In the genomic region with DNA sequence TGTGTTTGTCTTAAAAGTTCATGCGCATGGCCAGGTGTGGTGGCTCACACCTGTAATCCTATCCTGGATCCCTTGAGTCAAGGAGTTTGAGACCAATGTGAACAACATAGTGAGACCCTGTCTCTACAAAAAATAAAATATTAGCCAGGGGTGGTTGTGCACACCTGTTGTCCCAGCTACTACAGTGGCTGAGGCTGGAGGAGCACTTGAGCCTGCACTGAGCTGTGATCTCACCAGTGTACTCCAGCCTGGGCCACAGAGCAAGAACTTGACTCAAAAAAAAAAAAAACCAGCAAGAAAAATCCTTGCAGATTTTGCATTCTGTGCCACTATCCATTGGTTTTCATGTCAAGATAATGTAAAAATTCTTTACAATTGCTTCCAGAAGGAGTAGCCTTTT, we compare ENCODE assay signal across 1 cellular context.
TF ChIP-seq lines count a peak whose summit lies in the region.

No MANE protein-coding gene starts in this region.

TF ChIP-seq in GM23338, 12 proteins besides CTCF, POLR2A, EP300 and RAD21:
- TF ChIP-seq, protein P1, sequence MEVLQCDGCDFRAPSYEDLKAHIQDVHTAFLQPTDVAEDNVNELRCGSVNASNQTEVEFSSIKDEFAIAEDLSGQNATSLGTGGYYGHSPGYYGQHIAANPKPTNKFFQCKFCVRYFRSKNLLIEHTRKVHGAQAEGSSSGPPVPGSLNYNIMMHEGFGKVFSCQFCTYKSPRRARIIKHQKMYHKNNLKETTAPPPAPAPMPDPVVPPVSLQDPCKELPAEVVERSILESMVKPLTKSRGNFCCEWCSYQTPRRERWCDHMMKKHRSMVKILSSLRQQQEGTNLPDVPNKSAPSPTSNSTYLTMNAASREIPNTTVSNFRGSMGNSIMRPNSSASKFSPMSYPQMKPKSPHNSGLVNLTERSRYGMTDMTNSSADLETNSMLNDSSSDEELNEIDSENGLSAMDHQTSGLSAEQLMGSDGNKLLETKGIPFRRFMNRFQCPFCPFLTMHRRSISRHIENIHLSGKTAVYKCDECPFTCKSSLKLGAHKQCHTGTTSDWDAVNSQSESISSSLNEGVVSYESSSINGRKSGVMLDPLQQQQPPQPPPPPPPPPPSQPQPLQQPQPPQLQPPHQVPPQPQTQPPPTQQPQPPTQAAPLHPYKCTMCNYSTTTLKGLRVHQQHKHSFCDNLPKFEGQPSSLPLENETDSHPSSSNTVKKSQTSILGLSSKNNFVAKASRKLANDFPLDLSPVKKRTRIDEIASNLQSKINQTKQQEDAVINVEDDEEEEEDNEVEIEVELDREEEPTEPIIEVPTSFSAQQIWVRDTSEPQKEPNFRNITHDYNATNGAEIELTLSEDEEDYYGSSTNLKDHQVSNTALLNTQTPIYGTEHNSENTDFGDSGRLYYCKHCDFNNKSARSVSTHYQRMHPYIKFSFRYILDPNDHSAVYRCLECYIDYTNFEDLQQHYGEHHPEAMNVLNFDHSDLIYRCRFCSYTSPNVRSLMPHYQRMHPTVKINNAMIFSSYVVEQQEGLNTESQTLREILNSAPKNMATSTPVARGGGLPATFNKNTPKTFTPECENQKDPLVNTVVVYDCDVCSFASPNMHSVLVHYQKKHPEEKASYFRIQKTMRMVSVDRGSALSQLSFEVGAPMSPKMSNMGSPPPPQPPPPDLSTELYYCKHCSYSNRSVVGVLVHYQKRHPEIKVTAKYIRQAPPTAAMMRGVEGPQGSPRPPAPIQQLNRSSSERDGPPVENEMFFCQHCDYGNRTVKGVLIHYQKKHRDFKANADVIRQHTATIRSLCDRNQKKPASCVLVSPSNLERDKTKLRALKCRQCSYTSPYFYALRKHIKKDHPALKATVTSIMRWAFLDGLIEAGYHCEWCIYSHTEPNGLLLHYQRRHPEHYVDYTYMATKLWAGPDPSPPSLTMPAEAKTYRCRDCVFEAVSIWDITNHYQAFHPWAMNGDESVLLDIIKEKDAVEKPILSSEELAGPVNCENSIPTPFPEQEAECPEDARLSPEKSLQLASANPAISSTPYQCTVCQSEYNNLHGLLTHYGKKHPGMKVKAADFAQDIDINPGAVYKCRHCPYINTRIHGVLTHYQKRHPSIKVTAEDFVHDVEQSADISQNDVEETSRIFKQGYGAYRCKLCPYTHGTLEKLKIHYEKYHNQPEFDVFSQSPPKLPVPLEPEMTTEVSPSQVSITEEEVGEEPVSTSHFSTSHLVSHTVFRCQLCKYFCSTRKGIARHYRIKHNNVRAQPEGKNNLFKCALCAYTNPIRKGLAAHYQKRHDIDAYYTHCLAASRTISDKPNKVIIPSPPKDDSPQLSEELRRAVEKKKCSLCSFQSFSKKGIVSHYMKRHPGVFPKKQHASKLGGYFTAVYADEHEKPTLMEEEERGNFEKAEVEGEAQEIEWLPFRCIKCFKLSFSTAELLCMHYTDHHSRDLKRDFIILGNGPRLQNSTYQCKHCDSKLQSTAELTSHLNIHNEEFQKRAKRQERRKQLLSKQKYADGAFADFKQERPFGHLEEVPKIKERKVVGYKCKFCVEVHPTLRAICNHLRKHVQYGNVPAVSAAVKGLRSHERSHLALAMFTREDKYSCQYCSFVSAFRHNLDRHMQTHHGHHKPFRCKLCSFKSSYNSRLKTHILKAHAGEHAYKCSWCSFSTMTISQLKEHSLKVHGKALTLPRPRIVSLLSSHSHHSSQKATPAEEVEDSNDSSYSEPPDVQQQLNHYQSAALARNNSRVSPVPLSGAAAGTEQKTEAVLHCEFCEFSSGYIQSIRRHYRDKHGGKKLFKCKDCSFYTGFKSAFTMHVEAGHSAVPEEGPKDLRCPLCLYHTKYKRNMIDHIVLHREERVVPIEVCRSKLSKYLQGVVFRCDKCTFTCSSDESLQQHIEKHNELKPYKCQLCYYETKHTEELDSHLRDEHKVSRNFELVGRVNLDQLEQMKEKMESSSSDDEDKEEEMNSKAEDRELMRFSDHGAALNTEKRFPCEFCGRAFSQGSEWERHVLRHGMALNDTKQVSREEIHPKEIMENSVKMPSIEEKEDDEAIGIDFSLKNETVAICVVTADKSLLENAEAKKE (CRISPR knock-in tag; IDR thresholded peaks at IDR 0.05): no peak
- TF ChIP-seq, protein P2, sequence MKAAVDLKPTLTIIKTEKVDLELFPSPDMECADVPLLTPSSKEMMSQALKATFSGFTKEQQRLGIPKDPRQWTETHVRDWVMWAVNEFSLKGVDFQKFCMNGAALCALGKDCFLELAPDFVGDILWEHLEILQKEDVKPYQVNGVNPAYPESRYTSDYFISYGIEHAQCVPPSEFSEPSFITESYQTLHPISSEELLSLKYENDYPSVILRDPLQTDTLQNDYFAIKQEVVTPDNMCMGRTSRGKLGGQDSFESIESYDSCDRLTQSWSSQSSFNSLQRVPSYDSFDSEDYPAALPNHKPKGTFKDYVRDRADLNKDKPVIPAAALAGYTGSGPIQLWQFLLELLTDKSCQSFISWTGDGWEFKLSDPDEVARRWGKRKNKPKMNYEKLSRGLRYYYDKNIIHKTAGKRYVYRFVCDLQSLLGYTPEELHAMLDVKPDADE (IDR thresholded peaks at IDR 0.05): no peak
- TF ChIP-seq STAT1 (IDR thresholded peaks at IDR 0.05; ENCODE audit: unreplicated experiment): no peak
- TF ChIP-seq EZH2phosphoT487 (IDR thresholded peaks at IDR 0.05; ENCODE audit: unreplicated experiment): no peak
- no peak for TF ChIP-seq CREB1 (CRISPR knock-in tag; IDR thresholded peaks at IDR 0.05; ENCODE audit: low read depth)
- TF ChIP-seq ZNF331 (CRISPR knock-in tag; IDR thresholded peaks at IDR 0.05; ENCODE audit: low read depth): no peak
- TF ChIP-seq NANOG (IDR thresholded peaks at IDR 0.05; ENCODE audit: borderline replicate concordance): no peak
- TF ChIP-seq ZNF114 (CRISPR knock-in tag; IDR thresholded peaks at IDR 0.05): no peak
- TF ChIP-seq, protein P3, sequence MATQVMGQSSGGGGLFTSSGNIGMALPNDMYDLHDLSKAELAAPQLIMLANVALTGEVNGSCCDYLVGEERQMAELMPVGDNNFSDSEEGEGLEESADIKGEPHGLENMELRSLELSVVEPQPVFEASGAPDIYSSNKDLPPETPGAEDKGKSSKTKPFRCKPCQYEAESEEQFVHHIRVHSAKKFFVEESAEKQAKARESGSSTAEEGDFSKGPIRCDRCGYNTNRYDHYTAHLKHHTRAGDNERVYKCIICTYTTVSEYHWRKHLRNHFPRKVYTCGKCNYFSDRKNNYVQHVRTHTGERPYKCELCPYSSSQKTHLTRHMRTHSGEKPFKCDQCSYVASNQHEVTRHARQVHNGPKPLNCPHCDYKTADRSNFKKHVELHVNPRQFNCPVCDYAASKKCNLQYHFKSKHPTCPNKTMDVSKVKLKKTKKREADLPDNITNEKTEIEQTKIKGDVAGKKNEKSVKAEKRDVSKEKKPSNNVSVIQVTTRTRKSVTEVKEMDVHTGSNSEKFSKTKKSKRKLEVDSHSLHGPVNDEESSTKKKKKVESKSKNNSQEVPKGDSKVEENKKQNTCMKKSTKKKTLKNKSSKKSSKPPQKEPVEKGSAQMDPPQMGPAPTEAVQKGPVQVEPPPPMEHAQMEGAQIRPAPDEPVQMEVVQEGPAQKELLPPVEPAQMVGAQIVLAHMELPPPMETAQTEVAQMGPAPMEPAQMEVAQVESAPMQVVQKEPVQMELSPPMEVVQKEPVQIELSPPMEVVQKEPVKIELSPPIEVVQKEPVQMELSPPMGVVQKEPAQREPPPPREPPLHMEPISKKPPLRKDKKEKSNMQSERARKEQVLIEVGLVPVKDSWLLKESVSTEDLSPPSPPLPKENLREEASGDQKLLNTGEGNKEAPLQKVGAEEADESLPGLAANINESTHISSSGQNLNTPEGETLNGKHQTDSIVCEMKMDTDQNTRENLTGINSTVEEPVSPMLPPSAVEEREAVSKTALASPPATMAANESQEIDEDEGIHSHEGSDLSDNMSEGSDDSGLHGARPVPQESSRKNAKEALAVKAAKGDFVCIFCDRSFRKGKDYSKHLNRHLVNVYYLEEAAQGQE (IDR thresholded peaks at IDR 0.05; ENCODE audit: unreplicated experiment): no peak
- no peak for TF ChIP-seq EZH2 (IDR thresholded peaks at IDR 0.05; ENCODE audit: low read depth, unreplicated experiment)
- no peak for TF ChIP-seq POLR2AphosphoS5 (IDR thresholded peaks at IDR 0.05; ENCODE audit: low read depth)
